19 cellular contexts compared by ENCODE assay signal in genomic region chr4:19987746-19988145, GRCh38.
DNase-seq lines count a peak whose midpoint lies in the region; ATAC-seq and TF ChIP-seq lines count a peak whose summit lies in the region.
"Had no signal": no experiment of that assay in that cellular context is flagged by ENCODE, and none has a peak within 500 bp of the region (broad histone marks: within the 10 kb centered on the region; RNA-seq: fewer than 3 reads in every experiment).

No MANE protein-coding gene starts in this region.

- no peak for ATAC-seq in HG02938 (IDR thresholded peaks at IDR 0.05; ENCODE audit: unreplicated experiment)
- no peak for ATAC-seq in left ventricle myocardium superior
- ATAC-seq: activated naive CD4-positive, alpha-beta T cell treated with anti-CD3 and anti-CD28 coated beads, Interleukin-2, amount 50 U/mL, for 72 hours; gastrocnemius medialis; K562; pancreas had no signal

- no peak overlapping the region for H2BK120ac ChIP-seq in mesenchymal stem cell (ENCODE audit: low read depth, low read length)

- no peak overlapping the region for H3K14ac ChIP-seq in mesenchymal stem cell (ENCODE audit: low read length in 2 of 2)

- H4K91ac ChIP-seq in mesenchymal stem cell (ENCODE audit: low read length), result no peak overlapping the region

- no peak overlapping the region for H3K18ac ChIP-seq in mesenchymal stem cell (ENCODE audit: low read depth in 1 of 2, low read length in 2 of 2)

- peaks cover 5% of the 10 kb centered on the region for H3K4me1 ChIP-seq in mesenchymal stem cell (ENCODE audit: control insufficient read depth, insufficient read depth, low read depth, low read length)
- H3K4me1 ChIP-seq: colonic mucosa, gastrocnemius medialis, pancreas had no signal

- H3K79me1 ChIP-seq in mesenchymal stem cell (replicated peaks; ENCODE audit: low read length, poor library complexity, severe bottlenecking), result no peaks in the 10 kb centered on the region

- no peak overlapping the region for H2AFZ ChIP-seq in mesenchymal stem cell (ENCODE audit: low read depth, low read length)
- H2AFZ ChIP-seq: PC-9 had no signal

- peak; percentile 48 for DNase-seq in AG08395 (ENCODE audit: low spot score)
- peak; percentile 72 for DNase-seq in M059J (ENCODE audit: low read depth)
- peak; percentile 85 for DNase-seq in choroid plexus epithelial cell (ENCODE audit: low read depth)
- peak; percentile 20 for DNase-seq in mesenchymal stem cell
- no peak for DNase-seq in left ventricle myocardium superior
- no peak for DNase-seq in SHP77 treated with DMSO at 0.1 percent for 48 hours (lab: John Stamatoyannopoulos, UW)
- no peak for DNase-seq in HK-2 (ENCODE audit: unreplicated experiment)
- DNase-seq: AML-193, colonic mucosa, gastrocnemius medialis, immature natural killer cell, midbrain, NCI-H1417 treated with DMSO at 0.1 percent for 48 hours, NCI-H510A treated with DMSO at 0.1 percent for 48 hours, pancreas, PC-9 had no signal

- H2AK5ac ChIP-seq in mesenchymal stem cell (ENCODE audit: low read length, severe bottlenecking), result no peak overlapping the region

- H3K4me3 ChIP-seq in choroid plexus epithelial cell (ENCODE audit: low read depth, low read length) (no peak overlapping the region), mesenchymal stem cell (ENCODE audit: insufficient read depth in 1 of 2, low read depth in 1 of 2, low read length in 2 of 2) (no peak overlapping the region)
- H3K4me3 ChIP-seq: colonic mucosa, gastrocnemius medialis, K562, pancreas, PC-9 had no signal

- no peaks in the 10 kb centered on the region for H3K9me3 ChIP-seq in mesenchymal stem cell (ENCODE audit: control insufficient read depth, low read length)
- H3K9me3 ChIP-seq: colonic mucosa, gastrocnemius medialis, pancreas had no signal

- H2BK12ac ChIP-seq in mesenchymal stem cell (ENCODE audit: low read length in 2 of 2), result no peak overlapping the region

- H3K23ac ChIP-seq in mesenchymal stem cell (ENCODE audit: low read length in 2 of 2), result no peak overlapping the region

- intact Hi-C loops in left ventricle myocardium superior (cut with micrococcal nuclease), result no loop called here

- no peak overlapping the region for H2BK5ac ChIP-seq in mesenchymal stem cell (ENCODE audit: low read depth, low read length, poor library complexity, severe bottlenecking)

- H3K27me3 ChIP-seq in mesenchymal stem cell (ENCODE audit: control insufficient read depth in 1 of 2, insufficient read depth in 1 of 2, low read length in 2 of 2), result no peaks in the 10 kb centered on the region
- H3K27me3 ChIP-seq: colonic mucosa, gastrocnemius medialis, pancreas had no signal

- no peaks in the 10 kb centered on the region for H3K36me3 ChIP-seq in mesenchymal stem cell (ENCODE audit: control insufficient read depth in 1 of 2, insufficient read depth in 2 of 2, low read depth in 1 of 2, low read length in 2 of 2)
- H3K36me3 ChIP-seq: colonic mucosa, gastrocnemius medialis, pancreas had no signal

- no peak overlapping the region for H3K4ac ChIP-seq in mesenchymal stem cell (ENCODE audit: low read depth in 1 of 2, low read length in 2 of 2)

- H2BK15ac ChIP-seq in mesenchymal stem cell (ENCODE audit: low read depth, poor library complexity, severe bottlenecking), result no peak overlapping the region

- TF ChIP-seq CTCF in choroid plexus epithelial cell (conservative IDR thresholded peaks at IDR 0.05; ENCODE audit: low read depth, low read length), result no peak

- peak overlapping the region; percentile 38 for H3K9ac ChIP-seq in mesenchymal stem cell (ENCODE audit: low read length)

- no peak overlapping the region for H4K8ac ChIP-seq in mesenchymal stem cell (ENCODE audit: low read length)

- no peak overlapping the region for H3K4me2 ChIP-seq in mesenchymal stem cell (ENCODE audit: low read length, poor library complexity, severe bottlenecking)
- H3K4me2 ChIP-seq: PC-9 had no signal

- no peak overlapping the region for H3K27ac ChIP-seq in mesenchymal stem cell (ENCODE audit: low read length, poor library complexity, severe bottlenecking)
- H3K27ac ChIP-seq: colonic mucosa, gastrocnemius medialis, pancreas, PC-9 had no signal

Comparison
In these comparisons a context has a peak if more than half of its experiments do, and no peak if none do; other contexts are left out.
1. DNase-seq: peak in AG08395 (single experiment), M059J (single experiment), choroid plexus epithelial cell (single experiment) and mesenchymal stem cell (single experiment); none in left ventricle myocardium superior (single experiment), SHP77 treated with DMSO at 0.1 percent for 48 hours (single experiment) and HK-2 (single experiment).